1 cellular context compared by ENCODE assay signal in genomic region chr12:26817183-26817591, GRCh38.
TF ChIP-seq lines count a peak whose summit lies in the region.

No MANE protein-coding gene starts in this region.

TF ChIP-seq in GM23338, 12 proteins besides CTCF, POLR2A, EP300 and RAD21 (continued from another document):
- TF ChIP-seq JUNB (IDR thresholded peaks at IDR 0.05; ENCODE audit: unreplicated experiment) (no peak), EZH2 (IDR thresholded peaks at IDR 0.05; ENCODE audit: low read depth, unreplicated experiment) (no peak), REST (IDR thresholded peaks at IDR 0.05; ENCODE audit: unreplicated experiment) (no peak), POLR2AphosphoS5 (IDR thresholded peaks at IDR 0.05; ENCODE audit: low read depth) (no peak), STAT1 (IDR thresholded peaks at IDR 0.05; ENCODE audit: unreplicated experiment) (no peak)
